ENCODE assay signal across 1 cellular context in genomic region chr6:52341861-52342260, GRCh38.
TF ChIP-seq lines count a peak whose summit lies in the region.

No MANE protein-coding gene starts in this region.

TF ChIP-seq in HepG2, 621 proteins besides CTCF, POLR2A, EP300 and RAD21:
- TF ChIP-seq NFKBIZ (CRISPR knock-in tag; IDR thresholded peaks at IDR 0.05) = no peak
- no peak for TF ChIP-seq REXO4 (CRISPR knock-in tag; IDR thresholded peaks at IDR 0.05; ENCODE audit: borderline replicate concordance)
- TF ChIP-seq ZNF589 (CRISPR knock-in tag; conservative IDR thresholded peaks at IDR 0.05) = no peak
- TF ChIP-seq MATR3 (CRISPR knock-in tag; IDR thresholded peaks at IDR 0.05) = no peak
- no peak for TF ChIP-seq HOXA3 (CRISPR knock-in tag; IDR thresholded peaks at IDR 0.05)
- no peak for TF ChIP-seq FOXP4 (CRISPR knock-in tag; IDR thresholded peaks at IDR 0.05)
- no peak for TF ChIP-seq SAP130 (CRISPR knock-in tag; IDR thresholded peaks at IDR 0.05; ENCODE audit: low read depth)
- TF ChIP-seq, protein P1, sequence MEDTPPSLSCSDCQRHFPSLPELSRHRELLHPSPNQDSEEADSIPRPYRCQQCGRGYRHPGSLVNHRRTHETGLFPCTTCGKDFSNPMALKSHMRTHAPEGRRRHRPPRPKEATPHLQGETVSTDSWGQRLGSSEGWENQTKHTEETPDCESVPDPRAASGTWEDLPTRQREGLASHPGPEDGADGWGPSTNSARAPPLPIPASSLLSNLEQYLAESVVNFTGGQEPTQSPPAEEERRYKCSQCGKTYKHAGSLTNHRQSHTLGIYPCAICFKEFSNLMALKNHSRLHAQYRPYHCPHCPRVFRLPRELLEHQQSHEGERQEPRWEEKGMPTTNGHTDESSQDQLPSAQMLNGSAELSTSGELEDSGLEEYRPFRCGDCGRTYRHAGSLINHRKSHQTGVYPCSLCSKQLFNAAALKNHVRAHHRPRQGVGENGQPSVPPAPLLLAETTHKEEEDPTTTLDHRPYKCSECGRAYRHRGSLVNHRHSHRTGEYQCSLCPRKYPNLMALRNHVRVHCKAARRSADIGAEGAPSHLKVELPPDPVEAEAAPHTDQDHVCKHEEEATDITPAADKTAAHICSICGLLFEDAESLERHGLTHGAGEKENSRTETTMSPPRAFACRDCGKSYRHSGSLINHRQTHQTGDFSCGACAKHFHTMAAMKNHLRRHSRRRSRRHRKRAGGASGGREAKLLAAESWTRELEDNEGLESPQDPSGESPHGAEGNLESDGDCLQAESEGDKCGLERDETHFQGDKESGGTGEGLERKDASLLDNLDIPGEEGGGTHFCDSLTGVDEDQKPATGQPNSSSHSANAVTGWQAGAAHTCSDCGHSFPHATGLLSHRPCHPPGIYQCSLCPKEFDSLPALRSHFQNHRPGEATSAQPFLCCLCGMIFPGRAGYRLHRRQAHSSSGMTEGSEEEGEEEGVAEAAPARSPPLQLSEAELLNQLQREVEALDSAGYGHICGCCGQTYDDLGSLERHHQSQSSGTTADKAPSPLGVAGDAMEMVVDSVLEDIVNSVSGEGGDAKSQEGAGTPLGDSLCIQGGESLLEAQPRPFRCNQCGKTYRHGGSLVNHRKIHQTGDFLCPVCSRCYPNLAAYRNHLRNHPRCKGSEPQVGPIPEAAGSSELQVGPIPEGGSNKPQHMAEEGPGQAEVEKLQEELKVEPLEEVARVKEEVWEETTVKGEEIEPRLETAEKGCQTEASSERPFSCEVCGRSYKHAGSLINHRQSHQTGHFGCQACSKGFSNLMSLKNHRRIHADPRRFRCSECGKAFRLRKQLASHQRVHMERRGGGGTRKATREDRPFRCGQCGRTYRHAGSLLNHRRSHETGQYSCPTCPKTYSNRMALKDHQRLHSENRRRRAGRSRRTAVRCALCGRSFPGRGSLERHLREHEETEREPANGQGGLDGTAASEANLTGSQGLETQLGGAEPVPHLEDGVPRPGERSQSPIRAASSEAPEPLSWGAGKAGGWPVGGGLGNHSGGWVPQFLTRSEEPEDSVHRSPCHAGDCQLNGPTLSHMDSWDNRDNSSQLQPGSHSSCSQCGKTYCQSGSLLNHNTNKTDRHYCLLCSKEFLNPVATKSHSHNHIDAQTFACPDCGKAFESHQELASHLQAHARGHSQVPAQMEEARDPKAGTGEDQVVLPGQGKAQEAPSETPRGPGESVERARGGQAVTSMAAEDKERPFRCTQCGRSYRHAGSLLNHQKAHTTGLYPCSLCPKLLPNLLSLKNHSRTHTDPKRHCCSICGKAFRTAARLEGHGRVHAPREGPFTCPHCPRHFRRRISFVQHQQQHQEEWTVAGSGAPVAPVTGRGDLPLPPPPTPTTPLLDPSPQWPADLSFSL (CRISPR knock-in tag; IDR thresholded peaks at IDR 0.05) = no peak
- no peak for TF ChIP-seq KAT2B (IDR thresholded peaks at IDR 0.05; ENCODE audit: borderline replicate concordance, low read depth, low read length)
- no peak for TF ChIP-seq ZNF737 (CRISPR knock-in tag; IDR thresholded peaks at IDR 0.05; ENCODE audit: borderline replicate concordance)
- TF ChIP-seq ZNF552 (CRISPR knock-in tag; IDR thresholded peaks at IDR 0.05; ENCODE audit: borderline replicate concordance) = no peak
- TF ChIP-seq ZNF816 (CRISPR knock-in tag; IDR thresholded peaks at IDR 0.05; ENCODE audit: borderline replicate concordance) = no peak
- TF ChIP-seq PITX1 (CRISPR knock-in tag; IDR thresholded peaks at IDR 0.05) = no peak
- TF ChIP-seq ZNF614 (CRISPR knock-in tag; IDR thresholded peaks at IDR 0.05; ENCODE audit: borderline replicate concordance) = no peak
- TF ChIP-seq YEATS4 (CRISPR knock-in tag; IDR thresholded peaks at IDR 0.05; ENCODE audit: borderline replicate concordance) = no peak
- TF ChIP-seq, protein P2, sequence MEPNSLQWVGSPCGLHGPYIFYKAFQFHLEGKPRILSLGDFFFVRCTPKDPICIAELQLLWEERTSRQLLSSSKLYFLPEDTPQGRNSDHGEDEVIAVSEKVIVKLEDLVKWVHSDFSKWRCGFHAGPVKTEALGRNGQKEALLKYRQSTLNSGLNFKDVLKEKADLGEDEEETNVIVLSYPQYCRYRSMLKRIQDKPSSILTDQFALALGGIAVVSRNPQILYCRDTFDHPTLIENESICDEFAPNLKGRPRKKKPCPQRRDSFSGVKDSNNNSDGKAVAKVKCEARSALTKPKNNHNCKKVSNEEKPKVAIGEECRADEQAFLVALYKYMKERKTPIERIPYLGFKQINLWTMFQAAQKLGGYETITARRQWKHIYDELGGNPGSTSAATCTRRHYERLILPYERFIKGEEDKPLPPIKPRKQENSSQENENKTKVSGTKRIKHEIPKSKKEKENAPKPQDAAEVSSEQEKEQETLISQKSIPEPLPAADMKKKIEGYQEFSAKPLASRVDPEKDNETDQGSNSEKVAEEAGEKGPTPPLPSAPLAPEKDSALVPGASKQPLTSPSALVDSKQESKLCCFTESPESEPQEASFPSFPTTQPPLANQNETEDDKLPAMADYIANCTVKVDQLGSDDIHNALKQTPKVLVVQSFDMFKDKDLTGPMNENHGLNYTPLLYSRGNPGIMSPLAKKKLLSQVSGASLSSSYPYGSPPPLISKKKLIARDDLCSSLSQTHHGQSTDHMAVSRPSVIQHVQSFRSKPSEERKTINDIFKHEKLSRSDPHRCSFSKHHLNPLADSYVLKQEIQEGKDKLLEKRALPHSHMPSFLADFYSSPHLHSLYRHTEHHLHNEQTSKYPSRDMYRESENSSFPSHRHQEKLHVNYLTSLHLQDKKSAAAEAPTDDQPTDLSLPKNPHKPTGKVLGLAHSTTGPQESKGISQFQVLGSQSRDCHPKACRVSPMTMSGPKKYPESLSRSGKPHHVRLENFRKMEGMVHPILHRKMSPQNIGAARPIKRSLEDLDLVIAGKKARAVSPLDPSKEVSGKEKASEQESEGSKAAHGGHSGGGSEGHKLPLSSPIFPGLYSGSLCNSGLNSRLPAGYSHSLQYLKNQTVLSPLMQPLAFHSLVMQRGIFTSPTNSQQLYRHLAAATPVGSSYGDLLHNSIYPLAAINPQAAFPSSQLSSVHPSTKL (CRISPR knock-in tag; IDR thresholded peaks at IDR 0.05) = no peak
TF ChIP-seq in HepG2: peak in this region for 0.
